Comparison of ENCODE assay signal across 1 cellular context in the genomic region with DNA sequence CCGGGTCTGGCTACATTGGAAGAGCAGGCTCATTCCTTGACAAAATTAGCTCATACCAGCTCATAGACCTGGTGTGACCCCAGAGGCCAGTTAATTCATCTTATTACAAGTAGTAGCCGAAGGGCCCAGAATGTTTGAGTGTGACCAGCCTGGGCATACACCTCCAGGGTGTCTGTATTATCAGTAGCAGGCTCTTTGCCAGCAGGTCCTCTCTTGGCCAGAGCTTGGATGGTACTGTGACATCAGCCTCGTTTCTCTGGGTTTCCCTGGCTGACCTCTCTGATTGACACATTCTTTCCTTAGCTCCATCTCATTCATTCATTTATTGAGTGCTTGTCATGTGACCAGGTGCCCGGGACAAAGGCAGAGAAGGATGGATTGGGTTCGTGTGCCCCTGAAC.
TF ChIP-seq lines count a peak whose summit lies in the region.

No MANE protein-coding gene starts in this region.

TF ChIP-seq in HepG2, 621 proteins besides CTCF, POLR2A, EP300 and RAD21 (continued from another document):
- TF ChIP-seq, protein P1, sequence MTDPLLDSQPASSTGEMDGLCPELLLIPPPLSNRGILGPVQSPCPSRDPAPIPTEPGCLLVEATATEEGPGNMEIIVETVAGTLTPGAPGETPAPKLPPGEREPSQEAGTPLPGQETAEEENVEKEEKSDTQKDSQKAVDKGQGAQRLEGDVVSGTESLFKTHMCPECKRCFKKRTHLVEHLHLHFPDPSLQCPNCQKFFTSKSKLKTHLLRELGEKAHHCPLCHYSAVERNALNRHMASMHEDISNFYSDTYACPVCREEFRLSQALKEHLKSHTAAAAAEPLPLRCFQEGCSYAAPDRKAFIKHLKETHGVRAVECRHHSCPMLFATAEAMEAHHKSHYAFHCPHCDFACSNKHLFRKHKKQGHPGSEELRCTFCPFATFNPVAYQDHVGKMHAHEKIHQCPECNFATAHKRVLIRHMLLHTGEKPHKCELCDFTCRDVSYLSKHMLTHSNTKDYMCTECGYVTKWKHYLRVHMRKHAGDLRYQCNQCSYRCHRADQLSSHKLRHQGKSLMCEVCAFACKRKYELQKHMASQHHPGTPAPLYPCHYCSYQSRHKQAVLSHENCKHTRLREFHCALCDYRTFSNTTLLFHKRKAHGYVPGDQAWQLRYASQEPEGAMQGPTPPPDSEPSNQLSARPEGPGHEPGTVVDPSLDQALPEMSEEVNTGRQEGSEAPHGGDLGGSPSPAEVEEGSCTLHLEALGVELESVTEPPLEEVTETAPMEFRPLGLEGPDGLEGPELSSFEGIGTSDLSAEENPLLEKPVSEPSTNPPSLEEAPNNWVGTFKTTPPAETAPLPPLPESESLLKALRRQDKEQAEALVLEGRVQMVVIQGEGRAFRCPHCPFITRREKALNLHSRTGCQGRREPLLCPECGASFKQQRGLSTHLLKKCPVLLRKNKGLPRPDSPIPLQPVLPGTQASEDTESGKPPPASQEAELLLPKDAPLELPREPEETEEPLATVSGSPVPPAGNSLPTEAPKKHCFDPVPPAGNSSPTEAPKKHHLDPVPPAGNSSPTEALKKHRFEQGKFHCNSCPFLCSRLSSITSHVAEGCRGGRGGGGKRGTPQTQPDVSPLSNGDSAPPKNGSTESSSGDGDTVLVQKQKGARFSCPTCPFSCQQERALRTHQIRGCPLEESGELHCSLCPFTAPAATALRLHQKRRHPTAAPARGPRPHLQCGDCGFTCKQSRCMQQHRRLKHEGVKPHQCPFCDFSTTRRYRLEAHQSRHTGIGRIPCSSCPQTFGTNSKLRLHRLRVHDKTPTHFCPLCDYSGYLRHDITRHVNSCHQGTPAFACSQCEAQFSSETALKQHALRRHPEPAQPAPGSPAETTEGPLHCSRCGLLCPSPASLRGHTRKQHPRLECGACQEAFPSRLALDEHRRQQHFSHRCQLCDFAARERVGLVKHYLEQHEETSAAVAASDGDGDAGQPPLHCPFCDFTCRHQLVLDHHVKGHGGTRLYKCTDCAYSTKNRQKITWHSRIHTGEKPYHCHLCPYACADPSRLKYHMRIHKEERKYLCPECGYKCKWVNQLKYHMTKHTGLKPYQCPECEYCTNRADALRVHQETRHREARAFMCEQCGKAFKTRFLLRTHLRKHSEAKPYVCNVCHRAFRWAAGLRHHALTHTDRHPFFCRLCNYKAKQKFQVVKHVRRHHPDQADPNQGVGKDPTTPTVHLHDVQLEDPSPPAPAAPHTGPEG (CRISPR knock-in tag; IDR thresholded peaks at IDR 0.05), result no peak
